1 cellular context compared by ENCODE assay signal in genomic region chr1:63575340-63575826, GRCh38.
TF ChIP-seq lines count a peak whose summit lies in the region.

No MANE protein-coding gene starts in this region.

TF ChIP-seq in H1, 55 proteins besides CTCF, POLR2A, EP300 and RAD21:
- TF ChIP-seq USF2 (IDR thresholded peaks at IDR 0.05; ENCODE audit: low read length) (no peak), SP2 (IDR thresholded peaks at IDR 0.05; ENCODE audit: low read length) (no peak), TAF7 (optimal IDR thresholded peaks at IDR 0.05; ENCODE audit: borderline replicate concordance, low read depth, low read length) (no peak), CHD7 (IDR thresholded peaks at IDR 0.05; ENCODE audit: insufficient replicate concordance, low read length) (no peak), SIX5 (IDR thresholded peaks at IDR 0.05; ENCODE audit: low read depth, low read length) (no peak)
